In the genomic region with DNA sequence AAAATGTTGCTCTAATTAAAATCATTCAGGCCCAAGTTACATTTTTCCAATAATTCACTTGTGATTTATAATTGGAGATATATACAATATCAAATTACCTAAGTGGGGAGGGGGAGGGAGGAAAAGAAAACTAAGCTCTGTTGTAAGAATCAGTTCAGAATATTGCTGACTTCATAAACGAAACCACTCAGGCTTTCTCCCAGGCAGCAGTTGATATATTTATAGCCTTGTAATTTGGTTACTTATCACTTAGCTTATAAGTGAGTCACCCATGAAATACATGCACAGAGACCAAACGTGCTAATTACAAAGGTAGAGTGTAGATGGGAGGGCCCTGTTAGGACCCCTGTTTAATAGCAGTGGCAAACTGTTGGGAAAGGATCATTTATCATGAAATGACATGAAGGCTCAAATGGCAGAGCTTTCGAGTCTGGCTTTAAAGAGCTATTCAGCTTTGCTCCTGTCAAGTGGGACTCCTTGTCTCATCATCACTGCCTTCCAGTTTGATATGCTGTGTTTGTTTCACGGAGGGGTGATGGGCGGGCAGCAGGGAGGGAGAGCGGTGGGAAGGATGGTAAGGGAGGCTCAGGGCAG, we compare ENCODE assay signal across 8 cellular contexts.
DNase-seq lines count a peak whose midpoint lies in the region; ATAC-seq, FAIRE-seq and TF ChIP-seq lines count a peak whose summit lies in the region.

No MANE protein-coding gene starts in this region.

- no peak overlapping the region for H3K4me3 Mint-ChIP-seq in activated CD8-positive, alpha-beta T cell treated with anti-CD3 and anti-CD28 coated beads, Interleukin-2, amount 10 ng/mL, durations not matched to agents 7 days and 5 days
- H3K4me3 Mint-ChIP-seq in CD14-positive monocyte = no peak overlapping the region

- no peak for FAIRE-seq in endothelial cell of umbilical vein (lab: Jason Lieb, UNC)

- no peaks in the 10 kb centered on the region for H3K27me3 ChIP-seq in endothelial cell of umbilical vein (ENCODE audit: control insufficient read depth in 2 of 2, insufficient read depth in 2 of 2, low read length in 2 of 2)

- H3K9me3 Mint-ChIP-seq in activated CD8-positive, alpha-beta T cell treated with anti-CD3 and anti-CD28 coated beads, Interleukin-2, amount 10 ng/mL, durations not matched to agents 7 days and 5 days (ENCODE audit: insufficient read depth) = no peaks in the 10 kb centered on the region
- H3K9me3 Mint-ChIP-seq in CD14-positive monocyte = peaks cover 0 to 7% (median 2%) of the 10 kb centered on the region in 7 donors

- ATAC-seq in GM21381 (IDR thresholded peaks at IDR 0.05; ENCODE audit: unreplicated experiment) = peak; percentile 76
- no peak for ATAC-seq in activated CD8-positive, alpha-beta T cell treated with anti-CD3 and anti-CD28 coated beads, Interleukin-2, amount 10 ng/mL, durations not matched to agents 7 days and 5 days

- peak overlapping the region; percentile 18 for H2AFZ ChIP-seq in endothelial cell of umbilical vein (ENCODE audit: low read depth, low read length)

- H3K27me3 Mint-ChIP-seq in activated CD8-positive, alpha-beta T cell treated with anti-CD3 and anti-CD28 coated beads, Interleukin-2, amount 10 ng/mL, durations not matched to agents 7 days and 5 days (ENCODE audit: low read depth) = no peaks in the 10 kb centered on the region
- no peaks in the 10 kb centered on the region for H3K27me3 Mint-ChIP-seq in CD14-positive monocyte (ENCODE audit: low read depth in 3 of 3)

- dilution Hi-C loops in endothelial cell of umbilical vein (cut with MboI; ENCODE audit: extremely low pct_ligation_motif_present, low sequenced_read_pairs) = no loop called here

- no peak for TF ChIP-seq CTCF in endothelial cell of umbilical vein (IDR thresholded peaks at IDR 0.05; ENCODE audit: extremely low read depth in 1 of 2, insufficient read depth in 1 of 2, low read depth in 1 of 2, low read length in 2 of 2)
- no peak for TF ChIP-seq CTCF in CD14-positive monocyte (IDR thresholded peaks at IDR 0.05)

- H3K4me1 ChIP-seq in endothelial cell of umbilical vein (ENCODE audit: control insufficient read depth, extremely low read depth, insufficient read depth, low read length) = no peaks in the 10 kb centered on the region

- intact Hi-C loops in endothelial cell of umbilical vein (cut with micrococcal nuclease) (no loop called here), CD14-positive monocyte (cut with micrococcal nuclease) (no loop called here)

- TF ChIP-seq POLR2A in endothelial cell of umbilical vein (IDR thresholded peaks at IDR 0.05; ENCODE audit: low read depth, low read length) = no peak

- no peak overlapping the region for H3K4me3 ChIP-seq in endothelial cell of umbilical vein (replicated peaks in 1 of 3; ENCODE audit: insufficient read depth in 1 of 3, low read depth in 1 of 3, low read length in 3 of 3)

- H3K9me3 ChIP-seq in endothelial cell of umbilical vein (replicated peaks; ENCODE audit: control insufficient read depth, insufficient read depth, low read length) = no peaks in the 10 kb centered on the region

- POLR2A ChIA-PET in endothelial cell of umbilical vein (lab: Charles Lee) = interaction anchor here (0.6 kb wide), 1 partner anchor 185 kb away, joined by 3 read pairs; no protein-coding TSS in a partner anchor
- POLR2A ChIA-PET in activated CD8-positive, alpha-beta T cell treated with anti-CD3 and anti-CD28 coated beads, Interleukin-2, amount 10 ng/mL, durations not matched to agents 7 days and 5 days (lab: Charles Lee) = interaction anchor here (0.6 kb wide), 1 partner anchor 1072 kb away, joined by 3 read pairs; no protein-coding TSS in a partner anchor

- no peaks in the 10 kb centered on the region for H3K4me1 Mint-ChIP-seq in activated CD8-positive, alpha-beta T cell treated with anti-CD3 and anti-CD28 coated beads, Interleukin-2, amount 10 ng/mL, durations not matched to agents 7 days and 5 days (ENCODE audit: low read depth)
- peaks cover 4% of the 10 kb centered on the region for H3K4me1 Mint-ChIP-seq in CD14-positive monocyte

- no peaks in the 10 kb centered on the region for H3K79me2 ChIP-seq in endothelial cell of umbilical vein (ENCODE audit: control insufficient read depth, insufficient read depth, low read length)

- no peak overlapping the region for H3K27ac ChIP-seq in endothelial cell of umbilical vein (ENCODE audit: insufficient read depth, low read depth, low read length)

- H3K36me3 Mint-ChIP-seq in activated CD8-positive, alpha-beta T cell treated with anti-CD3 and anti-CD28 coated beads, Interleukin-2, amount 10 ng/mL, durations not matched to agents 7 days and 5 days (ENCODE audit: low read depth) = no peaks in the 10 kb centered on the region
- H3K36me3 Mint-ChIP-seq in CD14-positive monocyte = no peaks in the 10 kb centered on the region

- CTCF ChIA-PET in endothelial cell of umbilical vein (lab: Charles Lee) = interaction anchor here (1.0 to 1.2 kb wide), 3 partner anchors 9 to 105 kb away, joined by 3 to 5 read pairs (median 3); partner anchors contain the start of gene PGRMC2
- CTCF ChIA-PET in activated CD8-positive, alpha-beta T cell treated with anti-CD3 and anti-CD28 coated beads, Interleukin-2, amount 10 ng/mL, durations not matched to agents 7 days and 5 days (lab: Charles Lee) = no interaction called here

- no peak overlapping the region for H3K9ac ChIP-seq in endothelial cell of umbilical vein (replicated peaks; ENCODE audit: extremely low read depth, insufficient read depth, low read length)

- peak; percentile 90 for DNase-seq in NCI-H1436 (lab: John Stamatoyannopoulos, UW)
- peak; percentile 5 for DNase-seq in endothelial cell of umbilical vein (ENCODE audit: low read depth, low spot score)
- DNase-seq in stromal cell of bone marrow (ENCODE audit: low read depth) = peak; percentile 21
- no peak for DNase-seq in NCI-H1694 treated with DMSO at 0.1 percent for 48 hours (lab: John Stamatoyannopoulos, UW)
- DNase-seq in activated CD8-positive, alpha-beta T cell treated with anti-CD3 and anti-CD28 coated beads, Interleukin-2, amount 10 ng/mL, durations not matched to agents 7 days and 5 days = no peak
- DNase-seq in AML-193 (lab: John Stamatoyannopoulos, UW) = no peak
- no peak for DNase-seq in CD14-positive monocyte (ENCODE audit: low spot score)

- no TSS peak for BruUV-seq in endothelial cell of umbilical vein (replicated peaks; lab: Mats Ljungman, UMichigan)

- H3K9me1 ChIP-seq in endothelial cell of umbilical vein (replicated peaks; ENCODE audit: control insufficient read depth, extremely low read depth, insufficient read depth, low read length) = no peaks in the 10 kb centered on the region

- no peaks in the 10 kb centered on the region for H4K20me1 ChIP-seq in endothelial cell of umbilical vein (replicated peaks; ENCODE audit: control insufficient read depth, extremely low read depth, insufficient read depth, low read length)

- H3K36me3 ChIP-seq in endothelial cell of umbilical vein (ENCODE audit: control insufficient read depth in 2 of 2, extremely low read depth in 1 of 2, insufficient read depth in 2 of 2, low read length in 2 of 2) = no peaks in the 10 kb centered on the region

- no peak overlapping the region for H3K27ac Mint-ChIP-seq in activated CD8-positive, alpha-beta T cell treated with anti-CD3 and anti-CD28 coated beads, Interleukin-2, amount 10 ng/mL, durations not matched to agents 7 days and 5 days
- peak overlapping the region in 1 of 7 donors; percentile 16 for H3K27ac Mint-ChIP-seq in CD14-positive monocyte

- H3K4me2 ChIP-seq in endothelial cell of umbilical vein (ENCODE audit: insufficient read depth, low read length) = no peak overlapping the region

TF ChIP-seq in endothelial cell of umbilical vein, 7 proteins besides CTCF, POLR2A, EP300 and RAD21:
- TF ChIP-seq EZH2 (IDR thresholded peaks at IDR 0.05; ENCODE audit: borderline replicate concordance, low read depth, low read length, severe bottlenecking) = no peak
- no peak for TF ChIP-seq MYC (IDR thresholded peaks at IDR 0.05; ENCODE audit: low read depth, low read length)
- TF ChIP-seq FOS (IDR thresholded peaks at IDR 0.05; ENCODE audit: borderline replicate concordance, insufficient read depth, low read length) = no peak
- no peak for TF ChIP-seq GATA2 (IDR thresholded peaks at IDR 0.05; ENCODE audit: insufficient read depth, insufficient read length, low read depth, low read length)
- no peak for TF ChIP-seq POLR2AphosphoS5 (IDR thresholded peaks at IDR 0.05; ENCODE audit: insufficient read depth, low read depth, low read length)
- TF ChIP-seq JUN (IDR thresholded peaks at IDR 0.05; ENCODE audit: borderline replicate concordance, insufficient read depth, insufficient read length, low read depth) = no peak
- TF ChIP-seq, protein P1, sequence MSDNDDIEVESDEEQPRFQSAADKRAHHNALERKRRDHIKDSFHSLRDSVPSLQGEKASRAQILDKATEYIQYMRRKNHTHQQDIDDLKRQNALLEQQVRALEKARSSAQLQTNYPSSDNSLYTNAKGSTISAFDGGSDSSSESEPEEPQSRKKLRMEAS (IDR thresholded peaks at IDR 0.05; ENCODE audit: insufficient read depth, insufficient read length) = no peak

Comparison
In these comparisons a context has a peak if more than half of its experiments do, and no peak if none do; other contexts are left out.
1. DNase-seq: peak in NCI-H1436 (single experiment), endothelial cell of umbilical vein (single experiment) and stromal cell of bone marrow (single experiment); none in NCI-H1694 treated with DMSO at 0.1 percent for 48 hours (single experiment), activated CD8-positive, alpha-beta T cell treated with anti-CD3 and anti-CD28 coated beads, Interleukin-2, amount 10 ng/mL, durations not matched to agents 7 days and 5 days (single experiment), AML-193 (0 of 2) and CD14-positive monocyte (single experiment).